In genomic region chr17:47694818-47695663, GRCh38 we compare ENCODE assay signal across 7 cellular contexts. TPM values are rescaled to one million over a fixed set of nuclear protein-coding genes. Genes with fewer than 3 reads are reported as not detected.
DNase-seq lines count a peak whose midpoint lies in the region; ATAC-seq, FAIRE-seq and TF ChIP-seq lines count a peak whose summit lies in the region.

No MANE protein-coding gene starts in this region.

- no peak overlapping the region for H2BK120ac ChIP-seq in H9 (ENCODE audit: low read depth, low read length, poor library complexity, severe bottlenecking)

- POLR2A ChIA-PET in GM12878 (lab: Charles Lee), result interaction anchor here (0.9 kb wide), 1 partner anchor 12 kb away, joined by 3 read pairs; no protein-coding TSS in a partner anchor

- H3K36me3 ChIP-seq in SU-DHL-6 (ENCODE audit: low read length), result no peaks in the 10 kb centered on the region
- H3K36me3 ChIP-seq in GM12878 (ENCODE audit: control insufficient read depth in 2 of 2, insufficient read depth in 2 of 2, low read length in 1 of 2), result no peaks in the 10 kb centered on the region
- H3K36me3 ChIP-seq in iPS-15b (ENCODE audit: control insufficient read depth, insufficient read depth, low read length), result peaks cover 5% of the 10 kb centered on the region

- peaks cover 2% of the 10 kb centered on the region; the same call in 1 of the 2 replicates for H3K27me3 Mint-ChIP-seq in H9 (ENCODE audit: low read depth)

- H4K8ac ChIP-seq in H9 (replicated peaks; ENCODE audit: insufficient read length, low read depth, low read length), result no peak overlapping the region

- no peak overlapping the region for H3K27ac ChIP-seq in H9 (ENCODE audit: insufficient read length, low read depth, low read length)
- no peak overlapping the region for H3K27ac ChIP-seq in SU-DHL-6 (ENCODE audit: low read depth, low read length)
- no peak overlapping the region for H3K27ac ChIP-seq in GM12878 (ENCODE audit: control insufficient read depth, insufficient read depth)

- no peak overlapping the region for H3K56ac ChIP-seq in H9 (ENCODE audit: insufficient read length, low read depth, low read length)

- no peak overlapping the region for H2BK12ac ChIP-seq in H9 (ENCODE audit: insufficient read length, low read depth, low read length)

- no peak for TF ChIP-seq EP300 in GM12878 (IDR thresholded peaks at IDR 0.05; ENCODE audit: borderline replicate concordance in 1 of 2, control insufficient read depth in 1 of 2, low read depth in 2 of 2, low read length in 2 of 2)

- H3K23ac ChIP-seq in H9 (ENCODE audit: insufficient read length, low read depth, low read length), result no peak overlapping the region

- WGBS in H9 (ENCODE audit: extremely low coverage, insufficient read length, low lambda C conversion rate), result no CpG with 5 or more reads among the region's 60 CpGs
- 5% methylated on average over 58 of the region's 60 CpGs for WGBS in GM12878 (ENCODE audit: insufficient coverage, insufficient replicate concordance, low lambda C conversion rate, missing lambda C conversion rate)

- H2AFZ ChIP-seq in H9 (ENCODE audit: low read length) (no peak overlapping the region), SU-DHL-6 (ENCODE audit: low read depth, low read length, severe bottlenecking) (no peak overlapping the region), GM12878 (ENCODE audit: control insufficient read depth, low read depth, low read length) (peak overlapping the region; percentile 61)

- no peak overlapping the region for H3K18ac ChIP-seq in H9 (ENCODE audit: insufficient read length, low read depth, low read length)

- peaks cover 28 to 42% of the 10 kb centered on the region in 2 experiments for H3K4me1 Mint-ChIP-seq in H9

- H3K4me2 ChIP-seq in H9 (ENCODE audit: insufficient read depth, insufficient read length, low read length) (peak overlapping the region; percentile 57), SU-DHL-6 (ENCODE audit: low read depth, low read length, poor library complexity, severe bottlenecking) (peak overlapping the region; percentile 53), GM12878 (ENCODE audit: control insufficient read depth, insufficient read depth) (peak overlapping the region; percentile 90)

- H2BK5ac ChIP-seq in H9 (ENCODE audit: insufficient read length, low read length), result no peak overlapping the region

- FAIRE-seq in GM12878 (lab: Jason Lieb, UNC), result no peak

- peaks cover 0 to 25% (median 13%) of the 10 kb centered on the region in 3 experiments; a peak in 6 of 7 replicates for H3K36me3 Mint-ChIP-seq in H9 (ENCODE audit: insufficient read depth in 1 of 3, low read depth in 3 of 3)

- no peak for TF ChIP-seq POLR2A in GM12878 (IDR thresholded peaks at IDR 0.05; ENCODE audit: low read depth, low read length)

- no peaks in the 10 kb centered on the region for H3F3A ChIP-seq in SU-DHL-6 (ENCODE audit: insufficient read depth)

- TF ChIP-seq CTCF in H9 (conservative IDR thresholded peaks at IDR 0.05), result no peak
- TF ChIP-seq CTCF in SU-DHL-6 (IDR thresholded peaks at IDR 0.05; ENCODE audit: insufficient read depth, low read length, poor library complexity, severe bottlenecking), result no peak
- TF ChIP-seq CTCF in GM12878 (IDR thresholded peaks at IDR 0.05 in 2 of 3, conservative IDR thresholded peaks at IDR 0.05 in 1 of 3; ENCODE audit: control insufficient read depth in 2 of 3, extremely low read depth in 1 of 3, insufficient read depth in 1 of 3, low read depth in 3 of 3, low read length in 3 of 3), result no peak

- H3K4ac ChIP-seq in H9 (ENCODE audit: low read depth, low read length), result no peak overlapping the region

- H3K9me3 Mint-ChIP-seq in H9, result no peaks in the 10 kb centered on the region; a peak in 1 of 5 replicates

- CTCF ChIA-PET in GM12878 (lab: Yijun Ruan, JAX), result interaction anchor here (1.2 to 1.6 kb wide), 2 partner anchors 19 to 21 kb away, joined by 3 to 4 read pairs; no protein-coding TSS in a partner anchor

- H3K9me2 ChIP-seq in SU-DHL-6 (replicated peaks; ENCODE audit: insufficient read depth, low read length), result no peaks in the 10 kb centered on the region

- RAD21 ChIA-PET in GM12878 (lab: Charles Lee; ENCODE audit: unreplicated experiment), result interaction anchor here (1.1 to 9.9 kb wide), 5 partner anchors 21 to 90 kb away, joined by 3 to 136 read pairs (median 4); partner anchors contain the start of gene TBX21

- H2AK5ac ChIP-seq in H9 (ENCODE audit: insufficient read length, low read length), result no peak overlapping the region

- in situ Hi-C loops in GM12878 (cut with MboI), result loop anchor here (10.0 kb wide), 1 partner anchor 110 kb away; no protein-coding TSS in a partner anchor

- no peak overlapping the region for H3K14ac ChIP-seq in H9 (ENCODE audit: insufficient read depth, low read length)

- no peak overlapping the region for H3K9ac ChIP-seq in H9 (ENCODE audit: extremely low read depth, insufficient read length, low read length)
- no peak overlapping the region; the same call in 1 of the 2 replicates for H3K9ac ChIP-seq in SU-DHL-6 (ENCODE audit: low read length)
- H3K9ac ChIP-seq in GM12878 (ENCODE audit: control insufficient read depth, insufficient read depth, low read length), result no peak overlapping the region; the same call in 1 of the 2 replicates
- peak overlapping the region; percentile 37 for H3K9ac ChIP-seq in iPS-15b (ENCODE audit: low read depth, low read length)

- ATAC-seq in GM12878 (peak; percentile 71), GM21367 (IDR thresholded peaks at IDR 0.05; ENCODE audit: unreplicated experiment) (no peak)

- intact Hi-C loops in GM12878 (cut with micrococcal nuclease; ENCODE audit: unreplicated experiment), result no loop called here

- DNase-seq in H9 (peak; percentile 71), GM12878 (ENCODE audit: low read depth, low spot score) (no peak), skeletal muscle cell (ENCODE audit: low read depth) (no peak), OCI-M2 (lab: John Stamatoyannopoulos, UW; ENCODE audit: unreplicated experiment) (no peak)

- H3K79me1 ChIP-seq in H9 (ENCODE audit: insufficient read depth, low read depth, low read length, poor library complexity, severe bottlenecking), result no peaks in the 10 kb centered on the region

- H3K4me3 Mint-ChIP-seq in H9, result peak overlapping the region; percentile 79 to 97

- H4K20me1 ChIP-seq in H9 (ENCODE audit: control insufficient read depth, insufficient read depth, insufficient read length) (no peaks in the 10 kb centered on the region), SU-DHL-6 (ENCODE audit: low read depth, low read length) (no peaks in the 10 kb centered on the region), GM12878 (ENCODE audit: control insufficient read depth, insufficient read depth) (no peaks in the 10 kb centered on the region; the same call in 1 of the 2 replicates)

- H4K91ac ChIP-seq in H9 (ENCODE audit: insufficient read length, low read depth, low read length), result no peak overlapping the region

- no peak for TF ChIP-seq RAD21 in GM12878 (IDR thresholded peaks at IDR 0.05; ENCODE audit: insufficient read depth, low read depth, low read length)

- BruUV-seq in GM12878 (replicated peaks; lab: Mats Ljungman, UMichigan), result no TSS peak

- H3K4me3 ChIP-seq in SU-DHL-6 (ENCODE audit: insufficient read depth, low read length, poor library complexity, severe bottlenecking) (no peak overlapping the region), GM12878 (peak overlapping the region; percentile 71; the same call in 1 of the 2 replicates), iPS-15b (ENCODE audit: low read depth, low read length) (peak overlapping the region; percentile 95), skeletal muscle cell (ENCODE audit: low read depth, low read length) (peak overlapping the region; percentile 69)

- H4K5ac ChIP-seq in H9 (ENCODE audit: insufficient read length, low read depth, low read length), result no peak overlapping the region

- no peak overlapping the region for H2BK15ac ChIP-seq in H9 (ENCODE audit: low read depth, low read length)

- SMC1A ChIA-PET in GM12878 (lab: Charles Lee; ENCODE audit: uncharacterized antibody, unreplicated experiment), result interaction anchor here (1.0 to 1.6 kb wide), 2 partner anchors 24 to 46 kb away, joined by 3 to 6 read pairs; no protein-coding TSS in a partner anchor

- H3K27me3 ChIP-seq in H9 (ENCODE audit: insufficient read depth, low read length) (no peaks in the 10 kb centered on the region), SU-DHL-6 (ENCODE audit: low read length) (no peaks in the 10 kb centered on the region), GM12878 (replicated peaks in 1 of 2; ENCODE audit: control insufficient read depth in 2 of 2, insufficient read depth in 2 of 2, low read length in 1 of 2) (no peaks in the 10 kb centered on the region; a peak in 1 of 4 replicates), iPS-15b (ENCODE audit: control insufficient read depth, insufficient read depth, low read length) (peaks cover 3% of the 10 kb centered on the region)

- peaks cover 14% of the 10 kb centered on the region for H3K23me2 ChIP-seq in H9 (ENCODE audit: insufficient read length, low read depth, low read length, poor library complexity, severe bottlenecking)

- no peak overlapping the region for H2BK20ac ChIP-seq in H9 (ENCODE audit: low read depth, low read length, poor library complexity, severe bottlenecking)

- no peak overlapping the region for H3T11ph ChIP-seq in H9 (ENCODE audit: low read length)

- H3K79me2 ChIP-seq in H9 (ENCODE audit: insufficient read depth, low read length) (no peaks in the 10 kb centered on the region), SU-DHL-6 (ENCODE audit: insufficient read depth, low read length) (no peaks in the 10 kb centered on the region), GM12878 (ENCODE audit: control insufficient read depth, insufficient read depth, low read length) (no peaks in the 10 kb centered on the region)

- H3K4me1 ChIP-seq in H9 (ENCODE audit: insufficient read depth, low read length) (peaks cover 14% of the 10 kb centered on the region; the same call in 1 of the 2 replicates), GM12878 (ENCODE audit: control insufficient read depth, insufficient read depth, low read length) (peaks cover 16% of the 10 kb centered on the region), iPS-15b (ENCODE audit: control insufficient read depth, insufficient read depth, low read length) (peaks cover 18% of the 10 kb centered on the region)

- H3K9me3 ChIP-seq in H9 (ENCODE audit: control insufficient read depth, low read depth, low read length), result no peaks in the 10 kb centered on the region
- no peaks in the 10 kb centered on the region for H3K9me3 ChIP-seq in SU-DHL-6 (ENCODE audit: insufficient read depth, low read length)
- no peaks in the 10 kb centered on the region for H3K9me3 ChIP-seq in GM12878 (replicated peaks; ENCODE audit: control insufficient read depth, insufficient read depth, low read length)
- no peaks in the 10 kb centered on the region for H3K9me3 ChIP-seq in iPS-15b (ENCODE audit: control insufficient read depth, insufficient read depth, low read length)

- H3K27ac Mint-ChIP-seq in H9, result peak overlapping the region in 2 of 3 experiments; percentile 4 to 22; a peak in 2 of 7 replicates

RNA-seq across cellular contexts. Expression of gene TBKBP1, which starts 1.1 kb away (rescaled TPM):
- total RNA-seq in H9 (2021) (33.2 and 33.6 TPM in 2 replicates), GM12878 (2014; rRNA removed) (0.11 and 0.23 TPM in 2 replicates), GM12878 (2014; rRNA removed; fragmentation: Illumina TruSeq; extraction: Trizol) (0.18 and 0.85 TPM in 2 replicates), GM12878 (2021) (0.69 and 1.5 TPM in 2 replicates)
- 10.4 and 10.6 TPM in 2 replicates for total RNA-seq in GM12878 (2013; cell fraction: nucleolus; rRNA removed)
- polyA plus RNA-seq in GM12878 (2011; ENCODE audit: low read depth), result 0.79 TPM
- polyA plus RNA-seq in GM12878 (2011; rRNA removed) (2.0 and 2.7 TPM in 2 replicates), GM12878 (2014; fragmentation: Illumina TruSeq; extraction: Trizol) (0.38 TPM in 1 of 2 replicates, not detected in the other), GM12878 (2014; fragmentation: Nextera tagmentation; extraction: Ambion mirVana) (not detected), GM12878 (2014; rRNA removed) (0.74 and 1.4 TPM in 2 replicates), GM12878 (2016; fragmentation: Nextera tagmentation; extraction: Ambion mirVana) (under 1 TPM in 1 of 2 experiments, not detected in 1; 0.11 TPM)
- polyA plus RNA-seq in GM12878 (2011; cell fraction: cytosol; rRNA removed), result 1.9 and 3.5 TPM in 2 replicates
- polyA plus RNA-seq in GM12878 (2011; cell fraction: nucleus; rRNA removed), result 18.8 and 22.1 TPM in 2 replicates
- polyA plus RNA-seq in GM12878 (2012), result 1.8 and 2.9 TPM in 2 replicates
- 1.4 and 1.8 TPM in 2 replicates for polyA minus RNA-seq in GM12878 (2011; rRNA and poly(A)+ RNA removed)
- polyA minus RNA-seq in GM12878 (2011; cell fraction: cytosol; rRNA and poly(A)+ RNA removed), result 0.94 and 1.1 TPM in 2 replicates
- polyA minus RNA-seq in GM12878 (2011; cell fraction: nucleus; rRNA and poly(A)+ RNA removed), result 1.8 and 2.7 TPM in 2 replicates

RNA-seq across cellular contexts. Expression of gene TBX21, which starts 38.0 kb away (rescaled TPM):
- not detected in 2 replicates for total RNA-seq in H9 (2021)
- 7.7 and 9.6 TPM in 2 replicates for total RNA-seq in GM12878 (2013; cell fraction: nucleolus; rRNA removed)
- 7.9 and 8.4 TPM in 2 replicates for total RNA-seq in GM12878 (2014; rRNA removed)
- 3.2 and 4.1 TPM in 2 replicates for total RNA-seq in GM12878 (2014; rRNA removed; fragmentation: Illumina TruSeq; extraction: Trizol)
- 8.3 and 9.5 TPM in 2 replicates for total RNA-seq in GM12878 (2021)
- polyA plus RNA-seq in GM12878 (2011; ENCODE audit: low read depth), result 2.3 TPM
- 8.6 and 9.6 TPM in 2 replicates for polyA plus RNA-seq in GM12878 (2011; rRNA removed)
- polyA plus RNA-seq in GM12878 (2011; cell fraction: cytosol; rRNA removed), result 11.3 and 12.2 TPM in 2 replicates
- polyA plus RNA-seq in GM12878 (2011; cell fraction: nucleus; rRNA removed), result 21.6 and 25.3 TPM in 2 replicates
- polyA plus RNA-seq in GM12878 (2012), result 4.7 and 7.3 TPM in 2 replicates
- 4.8 and 6.0 TPM in 2 replicates for polyA plus RNA-seq in GM12878 (2014; fragmentation: Illumina TruSeq; extraction: Trizol)
- polyA plus RNA-seq in GM12878 (2014; fragmentation: Nextera tagmentation; extraction: Ambion mirVana), result 1 to 10 TPM in 1 of 2 experiments, under 1 TPM in 1; 0.63 to 1.8 TPM
- 6.0 and 6.3 TPM in 2 replicates for polyA plus RNA-seq in GM12878 (2014; rRNA removed)
- polyA plus RNA-seq in GM12878 (2016; fragmentation: Nextera tagmentation; extraction: Ambion mirVana), result 1 to 10 TPM; 1.6 to 1.7 TPM
- 6.6 and 12.4 TPM in 2 replicates for polyA minus RNA-seq in GM12878 (2011; rRNA and poly(A)+ RNA removed)
- polyA minus RNA-seq in GM12878 (2011; cell fraction: cytosol; rRNA and poly(A)+ RNA removed), result 6.7 and 10.3 TPM in 2 replicates
- 9.1 and 11.5 TPM in 2 replicates for polyA minus RNA-seq in GM12878 (2011; cell fraction: nucleus; rRNA and poly(A)+ RNA removed)

RNA-seq across cellular contexts. Expression of gene KPNB1, which starts 45.3 kb away (rescaled TPM):
- total RNA-seq in H9 (2021) (742 and 764 TPM in 2 replicates), GM12878 (2014; rRNA removed) (246 and 258 TPM in 2 replicates), GM12878 (2014; rRNA removed; fragmentation: Illumina TruSeq; extraction: Trizol) (261 and 282 TPM in 2 replicates), GM12878 (2021) (485 and 525 TPM in 2 replicates)
- 212 and 232 TPM in 2 replicates for total RNA-seq in GM12878 (2013; cell fraction: nucleolus; rRNA removed)
- polyA plus RNA-seq in GM12878 (2011; ENCODE audit: low read depth), result 133 TPM
- polyA plus RNA-seq in GM12878 (2011; rRNA removed) (231 and 237 TPM in 2 replicates), GM12878 (2014; fragmentation: Illumina TruSeq; extraction: Trizol) (430 and 445 TPM in 2 replicates), GM12878 (2014; fragmentation: Nextera tagmentation; extraction: Ambion mirVana) (100 to 1,000 TPM; 130 to 233 TPM), GM12878 (2014; rRNA removed) (255 and 258 TPM in 2 replicates), GM12878 (2016; fragmentation: Nextera tagmentation; extraction: Ambion mirVana) (10 to 100 TPM; 67.8 to 73.9 TPM)
- polyA plus RNA-seq in GM12878 (2011; cell fraction: cytosol; rRNA removed), result 156 and 173 TPM in 2 replicates
- polyA plus RNA-seq in GM12878 (2011; cell fraction: nucleus; rRNA removed), result 144 and 217 TPM in 2 replicates
- polyA plus RNA-seq in GM12878 (2012), result 185 and 207 TPM in 2 replicates
- polyA minus RNA-seq in GM12878 (2011; rRNA and poly(A)+ RNA removed), result 236 and 343 TPM in 2 replicates
- polyA minus RNA-seq in GM12878 (2011; cell fraction: cytosol; rRNA and poly(A)+ RNA removed), result 95.2 and 97.0 TPM in 2 replicates
- polyA minus RNA-seq in GM12878 (2011; cell fraction: nucleus; rRNA and poly(A)+ RNA removed), result 44.5 and 57.6 TPM in 2 replicates
